Comparison of ENCODE assay signal across 17 cellular contexts in genomic region chr4:46793036-46793435, GRCh38.
A peak's percentile ranks its signal among the peaks of the same experiment; 100 is the strongest.
DNase-seq lines count a peak whose midpoint lies in the region; ATAC-seq and TF ChIP-seq lines count a peak whose summit lies in the region.
"Had no signal": no experiment of that assay in that cellular context is flagged by ENCODE, and none has a peak within 500 bp of the region (broad histone marks: within the 10 kb centered on the region; RNA-seq: fewer than 3 reads in every experiment).

No MANE protein-coding gene starts in this region.

- H4K91ac ChIP-seq in trophoblast cell (ENCODE audit: low read depth, low read length) = no peak overlapping the region

- H2AFZ ChIP-seq in trophoblast cell (ENCODE audit: insufficient read depth, low read length, poor library complexity) (no peak overlapping the region), neural progenitor cell (replicated peaks) (no peak overlapping the region)

- H3K27me3 Mint-ChIP-seq in neural progenitor cell (ENCODE audit: insufficient read depth, low read depth) = no peaks in the 10 kb centered on the region
- H3K27me3 Mint-ChIP-seq: CD4-positive, alpha-beta T cell had no signal

- no peak overlapping the region for H3K4me2 ChIP-seq in trophoblast cell (ENCODE audit: low read length)
- H3K4me2 ChIP-seq in neural progenitor cell = no peak overlapping the region
- H3K4me2 ChIP-seq: A549 had no signal

- H3K4me3 ChIP-seq in trophoblast cell (ENCODE audit: low read depth, low read length) (no peak overlapping the region), neural progenitor cell (no peak overlapping the region)
- H3K4me3 ChIP-seq: A549, GM12878 had no signal

- H4K12ac ChIP-seq in trophoblast cell (ENCODE audit: low read depth, low read length) = no peak overlapping the region

- no peak overlapping the region for H2BK5ac ChIP-seq in trophoblast cell (ENCODE audit: low read depth, low read length, poor library complexity)

- peak overlapping the region; percentile 25 for H3K27ac ChIP-seq in trophoblast cell (ENCODE audit: low read depth, low read length)
- H3K27ac ChIP-seq in neural progenitor cell = no peak overlapping the region
- H3K27ac ChIP-seq: A549, C4-2B had no signal

- DNase-seq in HuH-7 (ENCODE audit: low spot score) (peak; percentile 58), amniotic epithelial cell (ENCODE audit: low read depth) (peak; percentile 50), trophoblast cell (no peak), hepatic stellate cell (ENCODE audit: low spot score) (no peak), neural progenitor cell (ENCODE audit: low spot score) (no peak)
- DNase-seq: AML-193; CD4-positive, alpha-beta T cell; DMS153; DMS79; GF-D8; H9; KG1 had no signal

- H2BK120ac ChIP-seq in trophoblast cell (ENCODE audit: insufficient read depth, low read length, poor library complexity) = no peak overlapping the region

- H3K9me3 Mint-ChIP-seq in neural progenitor cell = peaks cover 4% of the 10 kb centered on the region
- H3K9me3 Mint-ChIP-seq: CD4-positive, alpha-beta T cell had no signal

- no peak for ATAC-seq in GM18519 (IDR thresholded peaks at IDR 0.05; ENCODE audit: low FRiP score, unreplicated experiment)
- no peak for ATAC-seq in GM21723 (IDR thresholded peaks at IDR 0.05; ENCODE audit: unreplicated experiment)
- ATAC-seq: A549, GM12878 had no signal

- no peak overlapping the region for H3K9ac ChIP-seq in trophoblast cell (ENCODE audit: low read length)
- H3K9ac ChIP-seq in neural progenitor cell = no peak overlapping the region

- H3K36me3 Mint-ChIP-seq in neural progenitor cell = no peaks in the 10 kb centered on the region

- peaks cover 0 to 3% of the 10 kb centered on the region in 2 experiments for H3K4me1 ChIP-seq in trophoblast cell (ENCODE audit: control insufficient read depth in 1 of 2, insufficient read depth in 2 of 2, low read length in 2 of 2)
- H3K4me1 ChIP-seq in neural progenitor cell = no peaks in the 10 kb centered on the region
- H3K4me1 ChIP-seq: A549 had no signal

- 100% methylated on average over 1 of the region's 6 CpGs for WGBS in trophoblast cell (ENCODE audit: extremely low coverage, insufficient coverage, insufficient read length)

- no peak overlapping the region for H2AK5ac ChIP-seq in trophoblast cell (ENCODE audit: low read length)

- no peak overlapping the region for H3K23ac ChIP-seq in trophoblast cell (ENCODE audit: low read length)

- H3K18ac ChIP-seq in trophoblast cell (ENCODE audit: low read length) = no peak overlapping the region

- no peaks in the 10 kb centered on the region for H3K36me3 ChIP-seq in trophoblast cell (ENCODE audit: control insufficient read depth in 1 of 2, insufficient read depth in 2 of 2, low read length in 2 of 2)
- H3K36me3 ChIP-seq in neural progenitor cell = no peaks in the 10 kb centered on the region

- H4K8ac ChIP-seq in trophoblast cell (ENCODE audit: low read depth, low read length) = no peak overlapping the region

- no peak overlapping the region for H2BK12ac ChIP-seq in trophoblast cell (ENCODE audit: low read length)

- H3K27me3 ChIP-seq in trophoblast cell (ENCODE audit: insufficient read depth, low read length) (no peaks in the 10 kb centered on the region), neural progenitor cell (no peaks in the 10 kb centered on the region)

- H3K27ac Mint-ChIP-seq in neural progenitor cell = no peak overlapping the region
- H3K27ac Mint-ChIP-seq: CD4-positive, alpha-beta T cell had no signal

- H3K79me2 ChIP-seq in trophoblast cell (ENCODE audit: control insufficient read depth, insufficient read depth, low read length, poor library complexity) (no peaks in the 10 kb centered on the region), neural progenitor cell (ENCODE audit: low read depth) (no peaks in the 10 kb centered on the region)

- TF ChIP-seq CTCF in neural progenitor cell (IDR thresholded peaks at IDR 0.05) = no peak

- H3F3A ChIP-seq in neural progenitor cell (ENCODE audit: low read depth) = no peaks in the 10 kb centered on the region

- H4K20me1 ChIP-seq in neural progenitor cell (ENCODE audit: low read depth) = no peaks in the 10 kb centered on the region

- H3K9me3 ChIP-seq in trophoblast cell (ENCODE audit: insufficient read depth, low read depth, low read length) = no peaks in the 10 kb centered on the region
- no peaks in the 10 kb centered on the region for H3K9me3 ChIP-seq in neural progenitor cell (ENCODE audit: low read depth)
- H3K9me3 ChIP-seq: A549 had no signal

- H3K14ac ChIP-seq in trophoblast cell (ENCODE audit: low read length) = no peak overlapping the region

- no peaks in the 10 kb centered on the region for H3K79me1 ChIP-seq in trophoblast cell (ENCODE audit: low read length)

- H3K4me1 Mint-ChIP-seq in neural progenitor cell = no peaks in the 10 kb centered on the region

- H3K4ac ChIP-seq in trophoblast cell (ENCODE audit: low read depth, low read length) = no peak overlapping the region

- no peak overlapping the region for H3K4me3 Mint-ChIP-seq in neural progenitor cell
- H3K4me3 Mint-ChIP-seq: CD4-positive, alpha-beta T cell; H9 had no signal

Comparison
In these comparisons a context has a peak if more than half of its experiments do, and no peak if none do; other contexts are left out.
1. DNase-seq: peak in HuH-7 (single experiment) and amniotic epithelial cell (single experiment); none in trophoblast cell (0 of 2), hepatic stellate cell (single experiment) and neural progenitor cell (single experiment).